ENCODE assay signal across 8 cellular contexts in the genomic region with DNA sequence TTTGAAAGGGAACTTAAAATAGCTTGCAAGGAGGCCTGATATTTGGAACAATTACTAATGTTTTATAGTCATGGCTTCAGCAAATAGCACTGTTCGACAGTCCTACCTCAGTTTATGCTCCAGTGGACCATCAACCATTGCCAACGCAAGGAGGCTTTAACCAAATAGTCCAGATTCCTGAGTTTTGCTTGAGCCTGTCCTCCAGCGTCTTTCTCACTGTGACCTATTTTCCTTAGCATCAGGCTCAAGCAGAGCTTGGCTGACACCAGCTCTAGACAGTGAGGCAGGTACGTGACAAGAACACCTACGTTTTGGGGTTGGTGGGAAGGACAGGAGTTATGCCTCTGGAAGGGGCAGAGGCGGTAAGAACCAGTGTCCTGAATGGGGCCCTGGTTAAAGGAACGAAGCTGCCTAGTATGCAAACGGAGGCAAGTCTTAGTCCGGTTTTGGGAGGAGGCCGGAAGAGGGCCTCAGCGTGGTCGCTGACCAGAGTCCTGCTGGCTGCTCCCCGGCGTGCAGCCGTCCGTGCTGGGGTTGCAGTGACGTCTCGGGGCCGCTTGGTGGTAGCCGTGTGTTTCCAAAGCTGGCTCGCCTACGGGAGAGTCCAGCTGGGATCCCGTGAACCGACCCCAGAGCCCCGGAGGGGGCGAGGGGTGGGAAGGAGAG. TPM values are rescaled to one million over a fixed set of nuclear protein-coding genes. Genes with fewer than 3 reads are reported as not detected.
DNase-seq lines count a peak whose midpoint lies in the region; ATAC-seq, FAIRE-seq and TF ChIP-seq lines count a peak whose summit lies in the region.

No MANE protein-coding gene starts in this region.

- DNase-seq in AG04450 (ENCODE audit: low read depth, low spot score) (peak; percentile 72), GM18507 (ENCODE audit: extremely low spot score, insufficient read length, low read depth) (peak; percentile 71), NCI-H226 (peak; percentile 80), endothelial cell (ENCODE audit: low spot score) (peak; percentile 90), mesenchymal stem cell (peak; percentile 84)
- DNase-seq in activated CD4-positive, alpha-beta memory T cell treated with anti-CD3 and anti-CD28 coated beads, Interleukin-2, amount 10 ng/mL, durations not matched to agents 7 days and 5 days: peak; percentile 64
- DNase-seq in stimulated activated CD8-positive, alpha-beta memory T cell treated with anti-CD3 and anti-CD28 coated beads, Interleukin-2, amount 100 ng/mL, for 48 hours (ENCODE audit: low read depth in 2 of 2): peak; percentile 48

- H4K8ac ChIP-seq in mesenchymal stem cell (ENCODE audit: low read length): no peak overlapping the region

- no peak overlapping the region for H3K27ac ChIP-seq in AG04450 (ENCODE audit: low read depth, low read length)
- H3K27ac ChIP-seq in mesenchymal stem cell (ENCODE audit: low read length, poor library complexity, severe bottlenecking): no peak overlapping the region

- no peaks in the 10 kb centered on the region for H3K79me1 ChIP-seq in mesenchymal stem cell (replicated peaks; ENCODE audit: low read length, poor library complexity, severe bottlenecking)

- no peaks in the 10 kb centered on the region for H3K9me3 ChIP-seq in AG04450 (ENCODE audit: control insufficient read depth, insufficient read depth, low read length)
- H3K9me3 ChIP-seq in mesenchymal stem cell (ENCODE audit: control insufficient read depth, low read length): no peaks in the 10 kb centered on the region

- H2BK5ac ChIP-seq in mesenchymal stem cell (ENCODE audit: low read depth, low read length, poor library complexity, severe bottlenecking): no peak overlapping the region

- H3K4ac ChIP-seq in mesenchymal stem cell (ENCODE audit: low read depth in 1 of 2, low read length in 2 of 2): no peak overlapping the region

- no peak overlapping the region for H2BK120ac ChIP-seq in mesenchymal stem cell (ENCODE audit: low read depth, low read length)

- peak overlapping the region; percentile 64 for H3K4me3 Mint-ChIP-seq in activated CD4-positive, alpha-beta memory T cell treated with anti-CD3 and anti-CD28 coated beads, Interleukin-2, amount 10 ng/mL, durations not matched to agents 7 days and 5 days
- peak overlapping the region; percentile 86 for H3K4me3 Mint-ChIP-seq in endothelial cell (ENCODE audit: unreplicated experiment)

- H3K14ac ChIP-seq in mesenchymal stem cell (ENCODE audit: low read length in 2 of 2): no peak overlapping the region

- H2BK12ac ChIP-seq in mesenchymal stem cell (ENCODE audit: low read length in 2 of 2): no peak overlapping the region

- H3K18ac ChIP-seq in mesenchymal stem cell (ENCODE audit: low read depth in 1 of 2, low read length in 2 of 2): no peak overlapping the region

- peak overlapping the region; percentile 62 for H3K9ac ChIP-seq in mesenchymal stem cell (ENCODE audit: low read length)

- H3K27me3 ChIP-seq in AG04450 (ENCODE audit: control insufficient read depth, insufficient read depth, low read length) (peaks cover 8% of the 10 kb centered on the region), mesenchymal stem cell (ENCODE audit: control insufficient read depth in 1 of 2, insufficient read depth in 1 of 2, low read length in 2 of 2) (peaks cover 0 to 28% of the 10 kb centered on the region in 2 experiments)

- H3K27me3 Mint-ChIP-seq in activated CD4-positive, alpha-beta memory T cell treated with anti-CD3 and anti-CD28 coated beads, Interleukin-2, amount 10 ng/mL, durations not matched to agents 7 days and 5 days: peaks cover 30% of the 10 kb centered on the region
- peaks cover 6% of the 10 kb centered on the region for H3K27me3 Mint-ChIP-seq in endothelial cell (ENCODE audit: unreplicated experiment)

- ATAC-seq in HG03025 (IDR thresholded peaks at IDR 0.05; ENCODE audit: low FRiP score, unreplicated experiment): peak; percentile 49

- H2AK5ac ChIP-seq in mesenchymal stem cell (ENCODE audit: low read length, severe bottlenecking): no peak overlapping the region

- peak overlapping the region; percentile 96 for H3K4me2 ChIP-seq in mesenchymal stem cell (ENCODE audit: low read length, poor library complexity, severe bottlenecking)

- H3K27ac Mint-ChIP-seq in activated CD4-positive, alpha-beta memory T cell treated with anti-CD3 and anti-CD28 coated beads, Interleukin-2, amount 10 ng/mL, durations not matched to agents 7 days and 5 days: no peak overlapping the region
- peak overlapping the region; percentile 59 for H3K27ac Mint-ChIP-seq in endothelial cell (ENCODE audit: unreplicated experiment)

- POLR2A ChIA-PET in AG04450 (lab: Yijun Ruan, JAX): interaction anchor here (1.0 kb wide), 1 partner anchor 178 kb away, joined by 3 read pairs; no protein-coding TSS in a partner anchor
- POLR2A ChIA-PET in activated CD4-positive, alpha-beta memory T cell treated with anti-CD3 and anti-CD28 coated beads, Interleukin-2, amount 10 ng/mL, durations not matched to agents 7 days and 5 days (lab: Charles Lee): interaction anchor here (0.9 to 2.1 kb wide), 5 partner anchors 19 to 64 kb away, joined by 3 to 11 read pairs (median 4); a partner anchor contains a TSS

- peak; percentile 81 for FAIRE-seq in GM18507 (lab: Jason Lieb, UNC)

- peaks cover 36% of the 10 kb centered on the region for H3K4me1 ChIP-seq in mesenchymal stem cell (ENCODE audit: control insufficient read depth, insufficient read depth, low read depth, low read length)

- H4K91ac ChIP-seq in mesenchymal stem cell (ENCODE audit: low read length): no peak overlapping the region

- H3K9me3 Mint-ChIP-seq in activated CD4-positive, alpha-beta memory T cell treated with anti-CD3 and anti-CD28 coated beads, Interleukin-2, amount 10 ng/mL, durations not matched to agents 7 days and 5 days: no peaks in the 10 kb centered on the region
- H3K9me3 Mint-ChIP-seq in endothelial cell (ENCODE audit: unreplicated experiment): no peaks in the 10 kb centered on the region

- TF ChIP-seq CTCF in AG04450 (IDR thresholded peaks at IDR 0.05; ENCODE audit: low read depth, low read length) (peak; percentile 90), endothelial cell (IDR thresholded peaks at IDR 0.05; ENCODE audit: unreplicated experiment) (peak; percentile 88)

- peaks cover 10% of the 10 kb centered on the region for H3K4me1 Mint-ChIP-seq in activated CD4-positive, alpha-beta memory T cell treated with anti-CD3 and anti-CD28 coated beads, Interleukin-2, amount 10 ng/mL, durations not matched to agents 7 days and 5 days
- peaks cover 7% of the 10 kb centered on the region for H3K4me1 Mint-ChIP-seq in endothelial cell (ENCODE audit: unreplicated experiment)

- WGBS in mesenchymal stem cell: 9% methylated on average over 26 of the region's 26 CpGs

- H3K36me3 Mint-ChIP-seq in activated CD4-positive, alpha-beta memory T cell treated with anti-CD3 and anti-CD28 coated beads, Interleukin-2, amount 10 ng/mL, durations not matched to agents 7 days and 5 days (ENCODE audit: low read depth): no peaks in the 10 kb centered on the region
- no peaks in the 10 kb centered on the region for H3K36me3 Mint-ChIP-seq in endothelial cell (ENCODE audit: low read depth, unreplicated experiment)

- H2BK15ac ChIP-seq in mesenchymal stem cell (ENCODE audit: low read depth, poor library complexity, severe bottlenecking): no peak overlapping the region

- no peak overlapping the region for H3K23ac ChIP-seq in mesenchymal stem cell (ENCODE audit: low read length in 2 of 2)

- H2AFZ ChIP-seq in mesenchymal stem cell (ENCODE audit: low read depth, low read length): no peak overlapping the region

- peaks cover 5 to 16% of the 10 kb centered on the region in 2 experiments for H3K36me3 ChIP-seq in mesenchymal stem cell (ENCODE audit: control insufficient read depth in 1 of 2, insufficient read depth in 2 of 2, low read depth in 1 of 2, low read length in 2 of 2)

- CTCF ChIA-PET in AG04450 (lab: Charles Lee): interaction anchor here (0.6 to 7.8 kb wide), 31 partner anchors 10 to 621 kb away, joined by 3 to 141 read pairs (median 4); no protein-coding TSS in a partner anchor
- CTCF ChIA-PET in activated CD4-positive, alpha-beta memory T cell treated with anti-CD3 and anti-CD28 coated beads, Interleukin-2, amount 10 ng/mL, durations not matched to agents 7 days and 5 days (lab: Charles Lee): interaction anchor here (0.7 to 2.6 kb wide), 14 partner anchors 9 to 641 kb away, joined by 3 to 22 read pairs (median 4); no protein-coding TSS in a partner anchor

- H3K4me3 ChIP-seq in AG04450 (ENCODE audit: low read depth, low read length) (peak overlapping the region; percentile 54), mesenchymal stem cell (ENCODE audit: insufficient read depth in 1 of 2, low read depth in 1 of 2, low read length in 2 of 2) (peak overlapping the region; percentile 56 to 79)

RNA-seq across cellular contexts. Expression of a gene that starts 1.0 kb away (rescaled TPM):
- 0.27 and 0.30 TPM in 2 replicates for polyA plus RNA-seq in AG04450 (2011; rRNA removed)
- 0.14 TPM in 1 of 2 replicates, not detected in the other for polyA minus RNA-seq in AG04450 (2011; rRNA and poly(A)+ RNA removed)
- not detected for total RNA-seq in activated CD4-positive, alpha-beta memory T cell treated with anti-CD3 and anti-CD28 coated beads, Interleukin-2, amount 10 ng/mL, durations not matched to agents 7 days and 5 days
- total RNA-seq in endothelial cell (ENCODE audit: unreplicated experiment): 0.13 TPM
- polyA plus RNA-seq in mesenchymal stem cell (2013, experiment 1 of 2): 0.12 TPM
- polyA plus RNA-seq in mesenchymal stem cell (2013, experiment 2 of 2): 0.04 TPM

RNA-seq across cellular contexts. Expression of a gene that starts 30.8 kb away (rescaled TPM):
- polyA plus RNA-seq in AG04450 (2011; rRNA removed): 2,315 and 2,664 TPM in 2 replicates
- 733 and 818 TPM in 2 replicates for polyA minus RNA-seq in AG04450 (2011; rRNA and poly(A)+ RNA removed)
- total RNA-seq in activated CD4-positive, alpha-beta memory T cell treated with anti-CD3 and anti-CD28 coated beads, Interleukin-2, amount 10 ng/mL, durations not matched to agents 7 days and 5 days: 1,000 to 10,000 TPM; 1,119 to 1,157 TPM
- total RNA-seq in endothelial cell (ENCODE audit: unreplicated experiment): 1,016 TPM
- 1,355 TPM for polyA plus RNA-seq in mesenchymal stem cell (2013, experiment 1 of 2)
- 1,330 TPM for polyA plus RNA-seq in mesenchymal stem cell (2013, experiment 2 of 2)
